ENCODE assay signal across 8 cellular contexts in the genomic region with DNA sequence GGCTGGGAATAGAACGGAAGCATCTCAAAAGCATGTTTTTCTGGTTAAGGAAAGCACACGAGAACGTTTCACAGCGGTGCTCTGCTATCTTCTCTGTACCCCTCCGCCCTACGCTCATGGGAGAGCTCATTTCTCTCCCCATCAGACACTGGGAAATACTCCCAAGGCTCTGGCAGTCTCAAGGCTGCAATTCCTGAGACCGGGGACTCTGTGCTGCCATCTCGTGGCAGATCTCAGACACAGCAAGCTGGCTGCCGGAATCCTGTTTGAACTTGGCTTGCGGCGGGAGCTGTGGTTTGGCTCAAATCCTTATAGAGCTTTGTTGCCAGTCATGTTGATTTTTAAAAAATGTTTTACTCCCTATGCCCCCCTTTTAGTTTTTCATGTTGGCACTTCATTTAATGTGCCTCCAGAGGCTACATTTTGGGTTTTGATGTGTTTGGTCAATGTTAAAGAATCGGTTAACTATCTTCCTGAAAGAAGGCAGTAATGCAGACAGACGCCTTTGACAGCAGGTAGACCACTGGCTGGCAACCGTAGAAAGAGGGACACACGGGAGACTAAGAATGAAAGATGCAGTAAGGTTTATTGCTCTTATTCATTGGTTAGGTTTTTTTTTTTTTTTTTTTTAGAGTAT. TPM values are rescaled to one million over a fixed set of nuclear protein-coding genes. Genes with fewer than 3 reads are reported as not detected.
DNase-seq lines count a peak whose midpoint lies in the region; ATAC-seq and TF ChIP-seq lines count a peak whose summit lies in the region.

No MANE protein-coding gene starts in this region.

- H3K27ac ChIP-seq in ACC112 (ENCODE audit: low read depth, low read length) (peak overlapping the region; percentile 93), coronary artery (no peak overlapping the region), liver (ENCODE audit: low read depth in 1 of 2, low read length in 2 of 2) (no peak overlapping the region)

- H3K27me3 Mint-ChIP-seq in activated CD4-positive, alpha-beta T cell treated with anti-CD3 and anti-CD28 coated beads for 36 hours = peaks cover 8% of the 10 kb centered on the region

- POLR2A ChIA-PET in activated CD4-positive, alpha-beta T cell treated with anti-CD3 and anti-CD28 coated beads for 36 hours (lab: Charles Lee) = interaction anchor here (0.7 kb wide), 1 partner anchor 17 kb away, joined by 6 read pairs; no protein-coding TSS in a partner anchor

- TF ChIP-seq RAD21 in liver (IDR thresholded peaks at IDR 0.05) = peak; percentile 85 to 95

- intact Hi-C loops in activated CD4-positive, alpha-beta T cell treated with anti-CD3 and anti-CD28 coated beads for 36 hours (cut with DNase I, micrococcal nuclease) = loop anchor here (1.0 to 10.0 kb wide), 6 partner anchors 176 to 1166 kb away; no protein-coding TSS in a partner anchor

- CTCF ChIA-PET in activated CD4-positive, alpha-beta T cell treated with anti-CD3 and anti-CD28 coated beads for 36 hours (lab: Charles Lee) = interaction anchor here (0.6 to 1.8 kb wide), 23 partner anchors 9 to 1800 kb away, joined by 3 to 10 read pairs (median 4); no protein-coding TSS in a partner anchor

- H3K4me1 Mint-ChIP-seq in activated CD4-positive, alpha-beta T cell treated with anti-CD3 and anti-CD28 coated beads for 36 hours = no peaks in the 10 kb centered on the region

- H3K36me3 ChIP-seq in ACC112 (ENCODE audit: insufficient read depth, low read length) (no peaks in the 10 kb centered on the region), liver (ENCODE audit: control insufficient read depth in 4 of 4, insufficient read depth in 3 of 4, low read depth in 1 of 4, low read length in 3 of 4) (no peaks in the 10 kb centered on the region)

- peaks cover 3% of the 10 kb centered on the region for H3K79me2 ChIP-seq in ACC112 (ENCODE audit: control insufficient read depth, insufficient read depth, low read length, unreplicated experiment)

- no peaks in the 10 kb centered on the region for H3K9me3 Mint-ChIP-seq in activated CD4-positive, alpha-beta T cell treated with anti-CD3 and anti-CD28 coated beads for 36 hours (ENCODE audit: low read depth)

- ATAC-seq in GM18519 (IDR thresholded peaks at IDR 0.05; ENCODE audit: low FRiP score, unreplicated experiment) (peak; percentile 88), HG03103 (IDR thresholded peaks at IDR 0.05; ENCODE audit: low read depth, unreplicated experiment) (peak; percentile 85)
- peak; percentile 51 for ATAC-seq in activated CD4-positive, alpha-beta T cell treated with anti-CD3 and anti-CD28 coated beads for 36 hours

- DNase-seq in NCI-H345 (lab: John Stamatoyannopoulos, UW) (peak; percentile 71), coronary artery (ENCODE audit: low spot score) (peak; percentile 87)
- peak; percentile 78 for DNase-seq in activated CD4-positive, alpha-beta T cell treated with anti-CD3 and anti-CD28 coated beads for 36 hours
- peak; percentile 64 for DNase-seq in stimulated activated CD4-positive, alpha-beta T cell treated with anti-CD3 and anti-CD28 coated beads, Interleukin-4, amount 100 ng/mL, for 24 hours

- peak; percentile 96 for TF ChIP-seq CTCF in coronary artery (IDR thresholded peaks at IDR 0.05)
- peak; percentile 97 for TF ChIP-seq CTCF in liver (IDR thresholded peaks at IDR 0.05; ENCODE audit: low read depth, low read length, missing input control)

- 17% methylated on average over 15 of the region's 15 CpGs for WGBS in liver

- H3K9me3 ChIP-seq in liver (ENCODE audit: control insufficient read depth in 4 of 4, low read length in 3 of 4) = no peaks in the 10 kb centered on the region

- H3K4me3 ChIP-seq in ACC112 (ENCODE audit: low read depth, low read length) = peak overlapping the region; percentile 67
- H3K4me3 ChIP-seq in coronary artery = peak overlapping the region; percentile 64
- no peak overlapping the region for H3K4me3 ChIP-seq in liver (ENCODE audit: low read depth in 1 of 3, low read length in 3 of 3)

- no peak overlapping the region for H3K9ac ChIP-seq in liver (ENCODE audit: low read depth in 1 of 2, low read length in 2 of 2)

- no peaks in the 10 kb centered on the region for H3K27me3 ChIP-seq in ACC112 (ENCODE audit: insufficient read depth, low read length)
- H3K27me3 ChIP-seq in liver (ENCODE audit: control insufficient read depth in 4 of 4, insufficient read depth in 4 of 4, low read length in 3 of 4) = no peaks in the 10 kb centered on the region

- peak overlapping the region; percentile 16 for H2AFZ ChIP-seq in ACC112 (ENCODE audit: low read length, unreplicated experiment)

- no peak overlapping the region for H3K4me3 Mint-ChIP-seq in activated CD4-positive, alpha-beta T cell treated with anti-CD3 and anti-CD28 coated beads for 36 hours

- no peaks in the 10 kb centered on the region for H3K36me3 Mint-ChIP-seq in activated CD4-positive, alpha-beta T cell treated with anti-CD3 and anti-CD28 coated beads for 36 hours (ENCODE audit: low read depth)

- H3K4me1 ChIP-seq in ACC112 (ENCODE audit: control insufficient read depth, insufficient read depth, low read length, unreplicated experiment) (peaks cover 25% of the 10 kb centered on the region), liver (ENCODE audit: control insufficient read depth in 4 of 4, insufficient read depth in 4 of 4, low read length in 3 of 4) (peaks cover 0 to 3% (median 1%) of the 10 kb centered on the region in 4 donors)

- no peak overlapping the region for H3K27ac Mint-ChIP-seq in activated CD4-positive, alpha-beta T cell treated with anti-CD3 and anti-CD28 coated beads for 36 hours

TF ChIP-seq in liver, 16 proteins besides CTCF, POLR2A, EP300 and RAD21:
- TF ChIP-seq RXRA (IDR thresholded peaks at IDR 0.05) = peak in 1 of 2 donors; percentile 9
- no peak for TF ChIP-seq EGR1 (IDR thresholded peaks at IDR 0.05; ENCODE audit: low read depth in 2 of 2)
TF ChIP-seq in liver: peak in this region for 1.

RNA-seq across cellular contexts. Expression of a gene that starts 27.6 kb away (rescaled TPM):
- not detected for total RNA-seq in activated CD4-positive, alpha-beta T cell treated with anti-CD3 and anti-CD28 coated beads for 36 hours
- 1 to 10 TPM; 6.2 to 8.5 TPM for total RNA-seq in liver
- polyA plus RNA-seq in liver = 1 to 10 TPM; 4.0 to 6.3 TPM

Comparison
In these comparisons a context has a peak if more than half of its experiments do, and no peak if none do; other contexts are left out.
1. H3K4me3 ChIP-seq: peak in ACC112 (single experiment) and coronary artery (single experiment); none in liver (0 of 3).
2. RNA of a gene that starts 27.6 kb away (total RNA-seq): 6.2 to 8.5 TPM in liver; not detected in activated CD4-positive, alpha-beta T cell treated with anti-CD3 and anti-CD28 coated beads for 36 hours; every median in the first group is over 4 times any median in the second.
3. Peak in every context shown above with its lines, with median percentiles within 50 percentile points of each other: ATAC-seq and DNase-seq.